1 cellular context compared by ENCODE assay signal in genomic region chr10:98134431-98135221, GRCh38.
TF ChIP-seq lines count a peak whose summit lies in the region.

Gene R3HCC1L (plus strand): TSS chr10:98134657. CDS start chr10:98208115, 73,458 bp downstream.

TF ChIP-seq in HepG2, 621 proteins besides CTCF, POLR2A, EP300 and RAD21 (continued from another document and continues in another):
- TF ChIP-seq REL (CRISPR knock-in tag; conservative IDR thresholded peaks at IDR 0.05) (no peak), MEIS2 (CRISPR knock-in tag; IDR thresholded peaks at IDR 0.05) (no peak), ZMYM4 (CRISPR knock-in tag; IDR thresholded peaks at IDR 0.05) (peak; percentile 25; the same call in 1 of the 2 replicates), ZBTB10 (CRISPR knock-in tag; IDR thresholded peaks at IDR 0.05; ENCODE audit: borderline replicate concordance) (no peak), RERE (CRISPR knock-in tag; IDR thresholded peaks at IDR 0.05; ENCODE audit: low read depth) (0 out of 2 replicates have a peak, but pooled peaks have one; percentile 28), HOXA3 (CRISPR knock-in tag; IDR thresholded peaks at IDR 0.05) (peak; percentile 86), KLF13 (CRISPR knock-in tag; IDR thresholded peaks at IDR 0.05) (no peak), NCOA5 (CRISPR knock-in tag; IDR thresholded peaks at IDR 0.05) (no peak), KDM5B (CRISPR knock-in tag; IDR thresholded peaks at IDR 0.05; ENCODE audit: borderline replicate concordance) (peak; percentile 66; the same call in 1 of the 2 replicates), ZFP90 (CRISPR knock-in tag; IDR thresholded peaks at IDR 0.05; ENCODE audit: borderline replicate concordance) (peak; percentile 70), GATAD1 (CRISPR knock-in tag; IDR thresholded peaks at IDR 0.05) (peak; percentile 80), TRAFD1 (CRISPR knock-in tag; IDR thresholded peaks at IDR 0.05; ENCODE audit: borderline replicate concordance) (no peak), GPN1 (CRISPR knock-in tag; IDR thresholded peaks at IDR 0.05; ENCODE audit: borderline replicate concordance) (0 out of 2 replicates have a peak, but pooled peaks have one; percentile 70), MATR3 (CRISPR knock-in tag; IDR thresholded peaks at IDR 0.05) (no peak), ZNF17 (CRISPR knock-in tag; IDR thresholded peaks at IDR 0.05) (no peak), GLI4 (CRISPR knock-in tag; IDR thresholded peaks at IDR 0.05; ENCODE audit: borderline replicate concordance) (no peak), ZHX1 (CRISPR knock-in tag; IDR thresholded peaks at IDR 0.05; ENCODE audit: low read depth) (no peak), ZNF616 (CRISPR knock-in tag; IDR thresholded peaks at IDR 0.05; ENCODE audit: low read depth) (no peak), SIX4 (CRISPR knock-in tag; IDR thresholded peaks at IDR 0.05) (no peak), CENPBD1 (CRISPR knock-in tag; IDR thresholded peaks at IDR 0.05; ENCODE audit: borderline replicate concordance, low read depth) (no peak), ZFP1 (CRISPR knock-in tag; IDR thresholded peaks at IDR 0.05) (no peak), ZNF282 (IDR thresholded peaks at IDR 0.05; ENCODE audit: partially characterized antibody) (no peak), ZNF792 (CRISPR knock-in tag; IDR thresholded peaks at IDR 0.05) (peak; percentile 58; the same call in 1 of the 2 replicates), ZNF160 (CRISPR knock-in tag; IDR thresholded peaks at IDR 0.05) (no peak), ZNF549 (CRISPR knock-in tag; IDR thresholded peaks at IDR 0.05) (no peak), FOXM1 (CRISPR knock-in tag; IDR thresholded peaks at IDR 0.05) (no peak), THAP8 (CRISPR knock-in tag; IDR thresholded peaks at IDR 0.05; ENCODE audit: borderline replicate concordance) (no peak), ZNF557 (CRISPR knock-in tag; IDR thresholded peaks at IDR 0.05) (no peak), ZNF513 (CRISPR knock-in tag; conservative IDR thresholded peaks at IDR 0.05) (no peak), BCL3 (CRISPR knock-in tag; IDR thresholded peaks at IDR 0.05) (no peak), ZNF512B (CRISPR knock-in tag; IDR thresholded peaks at IDR 0.05; ENCODE audit: borderline replicate concordance) (no peak), SATB2 (CRISPR knock-in tag; IDR thresholded peaks at IDR 0.05) (0 out of 2 replicates have a peak, but pooled peaks have one; percentile 43), CCAR2 (optimal IDR thresholded peaks at IDR 0.05; ENCODE audit: low read depth, low read length) (no peak), GTF2F1 (IDR thresholded peaks at IDR 0.05; ENCODE audit: low read length) (0 out of 2 replicates have a peak, but pooled peaks have one; percentile 44), ZNF580 (CRISPR knock-in tag; IDR thresholded peaks at IDR 0.05; ENCODE audit: borderline replicate concordance, low read depth) (peak; percentile 87), ZSCAN12 (CRISPR knock-in tag; IDR thresholded peaks at IDR 0.05) (no peak), PLSCR1 (CRISPR knock-in tag; IDR thresholded peaks at IDR 0.05; ENCODE audit: borderline replicate concordance) (no peak), ZNF619 (CRISPR knock-in tag; IDR thresholded peaks at IDR 0.05) (no peak), SYNCRIP (IDR thresholded peaks at IDR 0.05; ENCODE audit: insufficient read depth, low read depth, low read length) (no peak), KDM3A (CRISPR knock-in tag; IDR thresholded peaks at IDR 0.05; ENCODE audit: low read depth) (0 out of 2 replicates have a peak, but pooled peaks have one; percentile 47)
